In genomic region chr12:50589650-50590435, GRCh38 we compare ENCODE assay signal across 8 cellular contexts.
DNase-seq lines count a peak whose midpoint lies in the region; ATAC-seq and TF ChIP-seq lines count a peak whose summit lies in the region.

No MANE protein-coding gene starts in this region.

- intact Hi-C loops in Calu3 (cut with micrococcal nuclease; ENCODE audit: unreplicated experiment) = no loop called here

- H3K4me1 Mint-ChIP-seq in Calu3 (ENCODE audit: low read depth, unreplicated experiment) = peaks cover 20% of the 10 kb centered on the region

- H3K36me3 Mint-ChIP-seq in Calu3 (ENCODE audit: insufficient read depth, unreplicated experiment) = no peaks in the 10 kb centered on the region

- no peaks in the 10 kb centered on the region for H3K27me3 Mint-ChIP-seq in Calu3 (ENCODE audit: unreplicated experiment)

- CTCF ChIA-PET in Calu3 (lab: Charles Lee) = no interaction called here

- H3K9me3 Mint-ChIP-seq in Calu3 (ENCODE audit: low read depth, unreplicated experiment) = no peaks in the 10 kb centered on the region

- no peak overlapping the region for H3K4me3 Mint-ChIP-seq in Calu3 (ENCODE audit: low read depth, unreplicated experiment)

- H3K4me3 ChIP-seq in AG09309 (ENCODE audit: control insufficient read depth, low read depth, low read length) = no peak overlapping the region

- TF ChIP-seq CTCF in AG09309 (IDR thresholded peaks at IDR 0.05; ENCODE audit: control insufficient read depth, insufficient read depth, low read depth, low read length, missing control alignments) = no peak
- no peak for TF ChIP-seq CTCF in Calu3 (IDR thresholded peaks at IDR 0.05; ENCODE audit: unreplicated experiment)

- DNase-seq in AG09309 (ENCODE audit: low read depth) = peak; percentile 72
- peak; percentile 95 for DNase-seq in HT1080 (ENCODE audit: low read depth)
- DNase-seq in activated CD4-positive, alpha-beta T cell treated with anti-CD3 and anti-CD28 coated beads, Interleukin-2, amount 50 U/mL, for 48 hours = peak; percentile 26 to 46
- peak; percentile 45 for DNase-seq in hepatic stellate cell (ENCODE audit: low spot score)
- DNase-seq in NCI-H1436 (lab: John Stamatoyannopoulos, UW) = no peak
- DNase-seq in Calu3 = no peak

- no TSS peak for BruUV-seq in Calu3 (replicated peaks; lab: Mats Ljungman, UMichigan)

- ATAC-seq in HG03378 (IDR thresholded peaks at IDR 0.05; ENCODE audit: unreplicated experiment) (no peak), HG02759 (IDR thresholded peaks at IDR 0.05; ENCODE audit: unreplicated experiment) (no peak)

- no peak overlapping the region for H3K27ac Mint-ChIP-seq in Calu3 (ENCODE audit: unreplicated experiment)

Comparison
In these comparisons a context has a peak if more than half of its experiments do, and no peak if none do; other contexts are left out.
1. DNase-seq: peak in AG09309 (single experiment), HT1080 (single experiment), activated CD4-positive, alpha-beta T cell treated with anti-CD3 and anti-CD28 coated beads, Interleukin-2, amount 50 U/mL, for 48 hours (2 of 2) and hepatic stellate cell (single experiment); none in NCI-H1436 (single experiment) and Calu3 (single experiment).